Comparison of ENCODE assay signal across 15 cellular contexts in genomic region chr20:59153355-59153681, GRCh38. TPM values are rescaled to one million over a fixed set of nuclear protein-coding genes. Genes with fewer than 3 reads are reported as not detected.
A peak's percentile ranks its signal among the peaks of the same experiment; 100 is the strongest.
DNase-seq lines count a peak whose midpoint lies in the region; ATAC-seq and TF ChIP-seq lines count a peak whose summit lies in the region.
"Had no signal": no experiment of that assay in that cellular context is flagged by ENCODE, and none has a peak within 500 bp of the region (broad histone marks: within the 10 kb centered on the region; RNA-seq: fewer than 3 reads in every experiment).

No MANE protein-coding gene starts in this region.

- no peak overlapping the region for H3K27ac ChIP-seq in lung (ENCODE audit: low read depth in 1 of 2, low read length in 1 of 2)
- peak overlapping the region; percentile 23 to 25 for H3K27ac ChIP-seq in tibial artery
- H3K27ac ChIP-seq: VCaP had no signal

- H3K9me3 ChIP-seq in lung (ENCODE audit: control insufficient read depth in 2 of 2, insufficient read depth in 1 of 2, low read length in 1 of 2) (peaks cover 0 to 4% of the 10 kb centered on the region in 2 donors), tibial artery (no peaks in the 10 kb centered on the region)

- ATAC-seq in esophagus mucosa (peak; percentile 32), lung (ENCODE audit: insufficient read depth, low FRiP score) (no peak), GM18498 (IDR thresholded peaks at IDR 0.05; ENCODE audit: unreplicated experiment) (no peak)
- no peak for ATAC-seq in activated CD4-positive, alpha-beta T cell treated with anti-CD3 and anti-CD28 coated beads for 36 hours

- POLR2A ChIA-PET in activated CD4-positive, alpha-beta T cell treated with anti-CD3 and anti-CD28 coated beads for 36 hours (lab: Charles Lee), result interaction anchor here (0.6 to 3.0 kb wide), 2 partner anchors 11 to 61 kb away, joined by 3 to 21 read pairs; partner anchors contain the start of gene ZNF831

- peaks cover 2% of the 10 kb centered on the region for H3K36me3 Mint-ChIP-seq in activated naive CD4-positive, alpha-beta T cell treated with anti-CD3 and anti-CD28 coated beads, Interleukin-2, amount 50 U/mL, for 24 hours
- peaks cover 13% of the 10 kb centered on the region for H3K36me3 Mint-ChIP-seq in activated CD4-positive, alpha-beta T cell treated with anti-CD3 and anti-CD28 coated beads for 36 hours (ENCODE audit: low read depth)
- H3K36me3 Mint-ChIP-seq: brain had no signal

- H3K4me1 Mint-ChIP-seq in activated naive CD4-positive, alpha-beta T cell treated with anti-CD3 and anti-CD28 coated beads, Interleukin-2, amount 50 U/mL, for 24 hours, result peaks cover 96% of the 10 kb centered on the region
- H3K4me1 Mint-ChIP-seq in activated CD4-positive, alpha-beta T cell treated with anti-CD3 and anti-CD28 coated beads for 36 hours, result peaks cover 92% of the 10 kb centered on the region
- H3K4me1 Mint-ChIP-seq: brain had no signal

- H3K4me3 Mint-ChIP-seq in activated naive CD4-positive, alpha-beta T cell treated with anti-CD3 and anti-CD28 coated beads, Interleukin-2, amount 50 U/mL, for 24 hours, result no peak overlapping the region
- H3K4me3 Mint-ChIP-seq in activated CD4-positive, alpha-beta T cell treated with anti-CD3 and anti-CD28 coated beads for 36 hours, result no peak overlapping the region
- H3K4me3 Mint-ChIP-seq: activated T-cell treated with anti-CD3 and anti-CD28 coated beads, Interleukin-2, amount 50 U/mL, for 24 hours; brain; nephron had no signal

- no peaks in the 10 kb centered on the region for H3K9me3 Mint-ChIP-seq in activated naive CD4-positive, alpha-beta T cell treated with anti-CD3 and anti-CD28 coated beads, Interleukin-2, amount 50 U/mL, for 24 hours
- H3K9me3 Mint-ChIP-seq in activated CD4-positive, alpha-beta T cell treated with anti-CD3 and anti-CD28 coated beads for 36 hours (ENCODE audit: low read depth), result no peaks in the 10 kb centered on the region
- H3K9me3 Mint-ChIP-seq: activated T-cell treated with anti-CD3 and anti-CD28 coated beads, Interleukin-2, amount 50 U/mL, for 24 hours; nephron had no signal

- 58 to 83% methylated on average over 8 of the region's 8 CpGs for WGBS in lung, 2 donors

- H3K27ac Mint-ChIP-seq in activated naive CD4-positive, alpha-beta T cell treated with anti-CD3 and anti-CD28 coated beads, Interleukin-2, amount 50 U/mL, for 24 hours, result peak overlapping the region; percentile 44
- H3K27ac Mint-ChIP-seq in activated CD4-positive, alpha-beta T cell treated with anti-CD3 and anti-CD28 coated beads for 36 hours, result no peak overlapping the region
- H3K27ac Mint-ChIP-seq: brain, nephron had no signal

- TF ChIP-seq CTCF in lung (IDR thresholded peaks at IDR 0.05; ENCODE audit: control extremely low read depth, extremely low read depth), result no peak
- no peak for TF ChIP-seq CTCF in tibial artery (IDR thresholded peaks at IDR 0.05)

- no peaks in the 10 kb centered on the region for H3K27me3 Mint-ChIP-seq in activated naive CD4-positive, alpha-beta T cell treated with anti-CD3 and anti-CD28 coated beads, Interleukin-2, amount 50 U/mL, for 24 hours
- no peaks in the 10 kb centered on the region for H3K27me3 Mint-ChIP-seq in activated CD4-positive, alpha-beta T cell treated with anti-CD3 and anti-CD28 coated beads for 36 hours
- H3K27me3 Mint-ChIP-seq: activated T-cell treated with anti-CD3 and anti-CD28 coated beads, Interleukin-2, amount 50 U/mL, for 24 hours had no signal

- intact Hi-C loops in tibial artery (cut with DNase I; ENCODE audit: low total_unique reads), result no loop called here
- intact Hi-C loops in activated CD4-positive, alpha-beta T cell treated with anti-CD3 and anti-CD28 coated beads for 36 hours (cut with DNase I, micrococcal nuclease), result loop anchor here (5.0 to 10.0 kb wide), 3 partner anchors 66 to 749 kb away; no protein-coding TSS in a partner anchor

- no peak for DNase-seq in activated naive CD4-positive, alpha-beta T cell (lab: John Stamatoyannopoulos, UW)
- peak; percentile 57 for DNase-seq in lung (ENCODE audit: low spot score)
- peak; percentile 65 to 84 for DNase-seq in tibial artery
- no peak for DNase-seq in DMS153 treated with DMSO at 0.1 percent for 48 hours (lab: John Stamatoyannopoulos, UW; ENCODE audit: unreplicated experiment)
- no peak for DNase-seq in activated CD4-positive, alpha-beta T cell treated with anti-CD3 and anti-CD28 coated beads for 36 hours
- DNase-seq: activated T-cell treated with anti-CD3 and anti-CD28 coated beads, Interleukin-2, amount 50 U/mL, for 24 hours; NCI-H1092; SIG-M5 had no signal

- H3K4me1 ChIP-seq in lung (ENCODE audit: control insufficient read depth in 2 of 2, insufficient read depth in 2 of 2, low read length in 2 of 2), result peaks cover 0 to 5% of the 10 kb centered on the region in 2 donors
- peaks cover 0 to 47% (median 31%) of the 10 kb centered on the region in 4 donors for H3K4me1 ChIP-seq in tibial artery

- H3K4me3 ChIP-seq in lung (no peak overlapping the region), tibial artery (peak overlapping the region in 1 of 2 donors; percentile 6)

- CTCF ChIA-PET in activated CD4-positive, alpha-beta T cell treated with anti-CD3 and anti-CD28 coated beads for 36 hours (lab: Charles Lee), result interaction anchor here (0.9 to 5.1 kb wide), 6 partner anchors 11 to 66 kb away, joined by 3 to 45 read pairs (median 11); partner anchors contain the start of gene ZNF831

- H3K36me3 ChIP-seq in lung (ENCODE audit: control insufficient read depth in 2 of 2, insufficient read depth in 2 of 2, low read length in 2 of 2) (no peaks in the 10 kb centered on the region), tibial artery (no peaks in the 10 kb centered on the region)

- H3K27me3 ChIP-seq in lung (ENCODE audit: control insufficient read depth, insufficient read depth) (no peaks in the 10 kb centered on the region), tibial artery (no peaks in the 10 kb centered on the region)

RNA-seq across cellular contexts. Expression of gene ZNF831, which starts 10.3 kb away (rescaled TPM):
- total RNA-seq in esophagus mucosa, result 0.28 TPM
- 1 to 10 TPM in 1 of 2 donors, under 1 TPM in 1; 0.86 to 1.0 TPM for total RNA-seq in lung
- under 1 TPM; 0.14 to 0.26 TPM for polyA plus RNA-seq in lung
- total RNA-seq in activated CD4-positive, alpha-beta T cell treated with anti-CD3 and anti-CD28 coated beads for 36 hours, result 1 to 10 TPM; 7.0 to 8.6 TPM
- total RNA-seq: A673 had no signal

Comparison
In these comparisons a context has a peak if more than half of its experiments do, and no peak if none do; other contexts are left out.
1. DNase-seq: peak in lung (single experiment) and tibial artery (2 of 2); none in activated naive CD4-positive, alpha-beta T cell (0 of 4), DMS153 treated with DMSO at 0.1 percent for 48 hours (single experiment) and activated CD4-positive, alpha-beta T cell treated with anti-CD3 and anti-CD28 coated beads for 36 hours (single experiment).
2. H3K27ac ChIP-seq: peak in tibial artery (2 of 2); none in lung (0 of 2).